Comparison of ENCODE assay signal across 9 cellular contexts in the genomic region with DNA sequence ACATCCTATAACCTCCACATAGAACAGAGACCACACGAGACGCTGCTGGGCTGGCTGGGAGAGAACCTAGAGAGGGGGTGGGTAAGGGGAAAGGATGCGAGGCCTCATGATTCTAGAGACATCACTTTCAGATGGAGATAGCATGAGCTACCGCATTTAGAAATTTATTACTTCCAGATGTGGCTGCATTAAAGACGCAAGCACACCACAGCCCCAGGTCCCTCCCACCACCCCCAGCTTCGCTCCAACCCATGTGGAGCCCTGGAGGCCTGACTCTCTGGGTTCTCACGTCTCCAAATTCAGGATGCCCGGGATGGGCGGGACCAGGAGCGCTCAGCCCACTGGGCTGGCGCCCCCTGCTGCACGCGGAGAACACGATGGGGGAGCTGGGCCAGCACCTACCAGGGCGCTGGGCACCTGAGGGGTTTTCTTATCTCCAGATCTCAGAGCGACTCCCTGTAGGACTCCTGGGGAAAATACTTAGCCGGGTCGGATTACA. TPM values are rescaled to one million over a fixed set of nuclear protein-coding genes. Genes with fewer than 3 reads are reported as not detected.
DNase-seq lines count a peak whose midpoint lies in the region; ATAC-seq and TF ChIP-seq lines count a peak whose summit lies in the region.
"Had no signal": no experiment of that assay in that cellular context is flagged by ENCODE, and none has a peak within 500 bp of the region (broad histone marks: within the 10 kb centered on the region; RNA-seq: fewer than 3 reads in every experiment).

No MANE protein-coding gene starts in this region.

- DNase-seq in esophagus squamous epithelium (lab: John Stamatoyannopoulos, UW): no peak
- DNase-seq in osteocyte (ENCODE audit: extremely low spot score, unreplicated experiment): peak; percentile 97
- DNase-seq: NCI-H1436 had no signal

- TF ChIP-seq CTCF in OCI-LY1 (IDR thresholded peaks at IDR 0.05; ENCODE audit: low read length) (peak; percentile 36; the same call in 1 of the 2 replicates), esophagus squamous epithelium (IDR thresholded peaks at IDR 0.05) (peak in 3 of 6 experiments; percentile 18 to 33 (median 24)), osteocyte (IDR thresholded peaks at IDR 0.05) (peak; percentile 88)

- H3K36me3 ChIP-seq in BLaER1 treated with 17β-estradiol and CSF1 and Interleukin-3, amounts not matched to agents 10 nM and 100 nM: peaks cover 47 to 57% (median 51%) of the 10 kb centered on the region in 11 experiments
- H3K36me3 ChIP-seq in OCI-LY1 (ENCODE audit: insufficient read depth, low read length) (peaks cover 50% of the 10 kb centered on the region), esophagus squamous epithelium (peaks cover 7 to 60% (median 14%) of the 10 kb centered on the region in 3 donors)

- peak overlapping the region in 9 of 11 experiments; percentile 75 to 96 (median 91); a peak in 18 of 22 replicates for H3K4me2 ChIP-seq in BLaER1 treated with 17β-estradiol and CSF1 and Interleukin-3, amounts not matched to agents 10 nM and 100 nM
- no peak overlapping the region for H3K4me2 ChIP-seq in OCI-LY1 (ENCODE audit: low read length)

- peaks cover 15 to 26% (median 22%) of the 10 kb centered on the region in 10 experiments for H3K4me1 ChIP-seq in BLaER1 treated with 17β-estradiol and CSF1 and Interleukin-3, amounts not matched to agents 10 nM and 100 nM
- H3K4me1 ChIP-seq in OCI-LY1 (ENCODE audit: insufficient read depth, low read length, severe bottlenecking) (no peaks in the 10 kb centered on the region), esophagus squamous epithelium (peaks cover 0 to 27% (median 15%) of the 10 kb centered on the region in 3 donors)

- peaks cover 43% of the 10 kb centered on the region for H3K4me1 Mint-ChIP-seq in osteocyte (ENCODE audit: unreplicated experiment)

- H3K9me3 ChIP-seq in BLaER1 treated with 17β-estradiol and CSF1 and Interleukin-3, amounts not matched to agents 10 nM and 100 nM (replicated peaks in 1 of 11): no peaks in the 10 kb centered on the region
- no peaks in the 10 kb centered on the region for H3K9me3 ChIP-seq in OCI-LY1 (ENCODE audit: low read length)
- no peaks in the 10 kb centered on the region for H3K9me3 ChIP-seq in esophagus squamous epithelium

- no peaks in the 10 kb centered on the region for H3K27me3 ChIP-seq in BLaER1 treated with 17β-estradiol and CSF1 and Interleukin-3, amounts not matched to agents 10 nM and 100 nM
- H3K27me3 ChIP-seq in OCI-LY1 (ENCODE audit: insufficient read depth, low read length) (no peaks in the 10 kb centered on the region), esophagus squamous epithelium (no peaks in the 10 kb centered on the region)

- no peak overlapping the region for H2AFZ ChIP-seq in OCI-LY1 (ENCODE audit: low read length)

- no peak overlapping the region for H3K4me3 Mint-ChIP-seq in osteocyte (ENCODE audit: unreplicated experiment)

- no peaks in the 10 kb centered on the region for H3K79me2 ChIP-seq in OCI-LY1 (ENCODE audit: insufficient read depth, low read length)

- H3K9ac ChIP-seq in BLaER1 treated with 17β-estradiol and CSF1 and Interleukin-3, amounts not matched to agents 10 nM and 100 nM: peak overlapping the region in 6 of 11 experiments; percentile 43 to 68 (median 60); a peak in 6 of 22 replicates
- no peak overlapping the region for H3K9ac ChIP-seq in OCI-LY1 (ENCODE audit: low read length)

- no peak overlapping the region for H3K4me3 ChIP-seq in BLaER1 treated with 17β-estradiol and CSF1 and Interleukin-3, amounts not matched to agents 10 nM and 100 nM
- H3K4me3 ChIP-seq in OCI-LY1 (ENCODE audit: low read depth, low read length, poor library complexity, severe bottlenecking): no peak overlapping the region
- no peak overlapping the region for H3K4me3 ChIP-seq in esophagus squamous epithelium

- no peaks in the 10 kb centered on the region for H3K9me3 Mint-ChIP-seq in osteocyte (ENCODE audit: unreplicated experiment)

- ATAC-seq in GM21723 (IDR thresholded peaks at IDR 0.05; ENCODE audit: unreplicated experiment): no peak
- no peak for ATAC-seq in HG02759 (IDR thresholded peaks at IDR 0.05; ENCODE audit: unreplicated experiment)
- no peak for ATAC-seq in GM18873 (IDR thresholded peaks at IDR 0.05; ENCODE audit: low FRiP score, unreplicated experiment)
- ATAC-seq in GM21515 (IDR thresholded peaks at IDR 0.05; ENCODE audit: unreplicated experiment): no peak

- TF ChIP-seq POLR2A in esophagus squamous epithelium (IDR thresholded peaks at IDR 0.05): no peak

- no peaks in the 10 kb centered on the region for H3F3A ChIP-seq in OCI-LY1 (ENCODE audit: insufficient read depth, low read length)

- intact Hi-C loops in esophagus squamous epithelium (cut with DNase I): no loop called here

- H3K27ac ChIP-seq in BLaER1 treated with 17β-estradiol and CSF1 and Interleukin-3, amounts not matched to agents 10 nM and 100 nM: peak overlapping the region in 2 of 11 experiments; percentile 65 to 66; a peak in 4 of 22 replicates
- H3K27ac ChIP-seq in OCI-LY1 (ENCODE audit: low read depth, low read length, poor library complexity, severe bottlenecking) (no peak overlapping the region), esophagus squamous epithelium (peak overlapping the region; percentile 59 to 85 (median 76))

- H3K36me3 Mint-ChIP-seq in osteocyte (ENCODE audit: unreplicated experiment): peaks cover 16% of the 10 kb centered on the region

- H3K27me3 Mint-ChIP-seq in osteocyte (ENCODE audit: unreplicated experiment): no peaks in the 10 kb centered on the region

- WGBS in esophagus squamous epithelium, 2 donors: 40 to 78% methylated on average over 7 to 10 of the region's 18 CpGs

- H4K20me1 ChIP-seq in BLaER1 treated with 17β-estradiol and CSF1 and Interleukin-3, amounts not matched to agents 10 nM and 100 nM: peaks cover 0 to 49% (median 20%) of the 10 kb centered on the region in 11 experiments; a peak in 17 of 22 replicates
- H4K20me1 ChIP-seq in OCI-LY1 (ENCODE audit: insufficient read depth, low read length): no peaks in the 10 kb centered on the region

- H3K9me2 ChIP-seq in OCI-LY1 (ENCODE audit: low read depth, low read length): no peaks in the 10 kb centered on the region

- peak overlapping the region; percentile 99 for H3K27ac Mint-ChIP-seq in osteocyte (ENCODE audit: unreplicated experiment)

RNA-seq across cellular contexts. Expression of gene MRPL21, which starts 13.6 kb away (rescaled TPM):
- total RNA-seq in esophagus squamous epithelium: 10 to 100 TPM; 39.7 to 81.5 (median 48.6) TPM
- 43.8 and 50.3 TPM in 2 replicates for total RNA-seq in osteocyte

RNA-seq across cellular contexts. Expression of gene IGHMBP2, which starts 13.7 kb away (rescaled TPM):
- total RNA-seq in esophagus squamous epithelium: 10 to 100 TPM in 3 of 4 donors, 1 to 10 TPM in 1; 9.7 to 15.3 (median 12.8) TPM
- 29.7 and 30.5 TPM in 2 replicates for total RNA-seq in osteocyte

RNA-seq across cellular contexts. Expression of gene CPT1A, which starts 48.3 kb away (rescaled TPM):
- 10 to 100 TPM; 14.7 to 56.1 (median 27.6) TPM for total RNA-seq in esophagus squamous epithelium
- 109 and 117 TPM in 2 replicates for total RNA-seq in osteocyte
